Comparison of ENCODE assay signal across 17 cellular contexts in the genomic region with DNA sequence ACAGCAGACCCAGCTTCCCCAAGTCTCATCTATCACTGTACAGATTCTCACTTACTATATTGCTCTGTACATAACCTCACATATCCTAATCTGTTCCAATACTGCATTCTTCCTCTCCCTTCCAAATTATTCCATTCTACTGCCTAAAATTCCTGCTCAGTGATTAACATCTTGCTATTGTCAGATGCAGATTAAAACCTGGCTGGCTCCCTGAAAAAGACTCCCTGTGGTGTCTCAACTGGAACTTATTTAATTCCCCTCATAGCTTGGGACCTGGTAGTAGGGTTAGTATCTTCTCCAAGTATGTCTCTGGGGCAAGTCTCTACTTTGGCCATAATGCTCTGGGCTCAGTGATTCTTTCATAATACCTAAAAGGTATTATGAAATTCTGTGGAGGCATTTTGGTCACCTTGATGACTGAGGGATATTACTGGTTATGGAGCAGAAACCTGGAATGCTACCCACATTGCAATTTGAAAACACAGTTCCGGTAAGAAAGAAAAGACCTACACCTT. TPM values are rescaled to one million over a fixed set of nuclear protein-coding genes. Genes with fewer than 3 reads are reported as not detected.
DNase-seq lines count a peak whose midpoint lies in the region; ATAC-seq, FAIRE-seq and TF ChIP-seq lines count a peak whose summit lies in the region.
"Had no signal": no experiment of that assay in that cellular context is flagged by ENCODE, and none has a peak within 500 bp of the region (broad histone marks: within the 10 kb centered on the region; RNA-seq: fewer than 3 reads in every experiment).

No MANE protein-coding gene starts in this region.

- H2BK12ac ChIP-seq in H1 (ENCODE audit: low read depth, low read length) = no peak overlapping the region

- no peak overlapping the region for H4K5ac ChIP-seq in H1 (ENCODE audit: insufficient read length, low read depth, low read length)

- no peak overlapping the region for H2BK20ac ChIP-seq in H1 (ENCODE audit: low read length)

- H4K8ac ChIP-seq in H1 (ENCODE audit: extremely low read depth, insufficient read depth, low read length) = no peak overlapping the region

- H3K4me3 ChIP-seq in BJ (ENCODE audit: low read depth, low read length) (no peak overlapping the region), H1 (ENCODE audit: extremely low read depth in 1 of 4, insufficient read depth in 2 of 4, low read depth in 3 of 4, low read length in 4 of 4) (peak overlapping the region in 1 of 4 experiments; percentile 20; a peak in 1 of 8 replicates), liver (ENCODE audit: low read depth in 1 of 3, low read length in 3 of 3) (no peak overlapping the region)
- H3K4me3 ChIP-seq: mucosa of descending colon, prostate gland had no signal

- H3K23ac ChIP-seq in H1 (ENCODE audit: insufficient read length) = no peak overlapping the region

- peak overlapping the region in 1 of 2 experiments; percentile 24; a peak in 1 of 4 replicates for H3K4me2 ChIP-seq in H1 (ENCODE audit: insufficient read depth in 1 of 2, low read depth in 2 of 2, low read length in 2 of 2)

- H4K91ac ChIP-seq in H1 (replicated peaks; ENCODE audit: insufficient read length, low read length) = no peak overlapping the region

- TF ChIP-seq RAD21 in H1 (IDR thresholded peaks at IDR 0.05 in 1 of 2, conservative IDR thresholded peaks at IDR 0.05 in 1 of 2; ENCODE audit: low read depth in 2 of 2, low read length in 2 of 2) = no peak
- no peak for TF ChIP-seq RAD21 in liver (IDR thresholded peaks at IDR 0.05)

- no peak overlapping the region for H2AK5ac ChIP-seq in H1 (ENCODE audit: low read depth, low read length)

- no peaks in the 10 kb centered on the region for H3K27me3 ChIP-seq in BJ (ENCODE audit: control insufficient read depth, insufficient read depth, low read length)
- no peaks in the 10 kb centered on the region for H3K27me3 ChIP-seq in H1 (replicated peaks in 1 of 4; ENCODE audit: control insufficient read depth in 3 of 4, extremely low read depth in 1 of 4, insufficient read depth in 3 of 4, low read length in 3 of 4)
- H3K27me3 ChIP-seq in liver (ENCODE audit: control insufficient read depth in 4 of 4, insufficient read depth in 4 of 4, low read length in 3 of 4) = no peaks in the 10 kb centered on the region

- H3K27ac ChIP-seq in H1 (ENCODE audit: low read depth, low read length) (no peak overlapping the region), liver (ENCODE audit: low read depth in 1 of 2, low read length in 2 of 2) (peak overlapping the region; percentile 20 to 46)
- H3K27ac ChIP-seq: prostate gland had no signal

- TF ChIP-seq CTCF in BJ (IDR thresholded peaks at IDR 0.05; ENCODE audit: insufficient read depth, low read depth, low read length) = no peak
- no peak for TF ChIP-seq CTCF in H1 (IDR thresholded peaks at IDR 0.05; ENCODE audit: control extremely low read depth in 1 of 3, insufficient read depth in 1 of 3, low read depth in 1 of 3, low read length in 3 of 3)
- no peak for TF ChIP-seq CTCF in liver (IDR thresholded peaks at IDR 0.05; ENCODE audit: low read depth, low read length, missing input control)

- no peak overlapping the region for H2BK15ac ChIP-seq in H1 (ENCODE audit: low read length)

- no peak overlapping the region for H2AFZ ChIP-seq in H1 (ENCODE audit: low read length)

- H3K4me1 ChIP-seq in H1 (replicated peaks in 1 of 4; ENCODE audit: control insufficient read depth in 3 of 4, insufficient read depth in 4 of 4, low read length in 3 of 4) (peaks cover 0 to 11% (median 2%) of the 10 kb centered on the region in 4 experiments; a peak in 5 of 7 replicates), liver (ENCODE audit: control insufficient read depth in 4 of 4, insufficient read depth in 4 of 4, low read length in 3 of 4) (peaks cover 2 to 21% (median 5%) of the 10 kb centered on the region in 4 donors)
- H3K4me1 ChIP-seq: prostate gland had no signal

- no peak overlapping the region for H3K56ac ChIP-seq in H1 (replicated peaks; ENCODE audit: insufficient read length, low read depth, low read length)

- TF ChIP-seq POLR2A in H1 (IDR thresholded peaks at IDR 0.05; ENCODE audit: control extremely low read depth in 1 of 2, low read depth in 2 of 2, low read length in 2 of 2) = no peak

- H3K9me3 ChIP-seq in H1 (ENCODE audit: insufficient read depth in 2 of 2, low read depth in 1 of 2, low read length in 1 of 2) (no peaks in the 10 kb centered on the region), liver (ENCODE audit: control insufficient read depth in 4 of 4, low read length in 3 of 4) (no peaks in the 10 kb centered on the region)
- H3K9me3 ChIP-seq: mucosa of descending colon, prostate gland had no signal

- CTCF ChIA-PET in BJ (lab: Yijun Ruan, JAX) (no interaction called here), H1 (lab: Charles Lee; ENCODE audit: partially characterized antibody) (no interaction called here)

- TF ChIP-seq EP300 in H1 (IDR thresholded peaks at IDR 0.05; ENCODE audit: borderline replicate concordance in 1 of 2, low read depth in 2 of 2, low read length in 2 of 2) = no peak

- no peak overlapping the region for H3K14ac ChIP-seq in H1 (ENCODE audit: insufficient read length)

- DNase-seq in BJ (ENCODE audit: low read depth) (peak; percentile 18), NCI-H69 (lab: John Stamatoyannopoulos, UW) (peak; percentile 44), H1 (ENCODE audit: low read depth in 1 of 2, low spot score in 2 of 2) (no peak), GM19240 (ENCODE audit: insufficient read length, low spot score) (no peak), MV-4-11 (lab: John Stamatoyannopoulos, UW) (no peak), NCI-H524 (lab: John Stamatoyannopoulos, UW) (no peak)
- DNase-seq: activated CD4-positive, alpha-beta T cell treated with anti-CD3 and anti-CD28 coated beads, Interleukin-2, amount 50 U/mL, for 48 hours; activated effector memory CD4-positive, alpha-beta T cell treated with anti-CD3 and anti-CD28 coated beads, Interleukin-2, amount 50 U/mL, for 16 hours; caudate nucleus; mucosa of descending colon; NCI-H1092; NCI-H446 treated with DMSO at 0.1 percent for 48 hours had no signal

- no peaks in the 10 kb centered on the region; the same call in 1 of the 2 replicates for H3K36me3 ChIP-seq in BJ (ENCODE audit: control insufficient read depth, insufficient read depth, low read length)
- H3K36me3 ChIP-seq in H1 (ENCODE audit: control insufficient read depth in 2 of 4, insufficient read depth in 4 of 4, low read length in 3 of 4) = no peaks in the 10 kb centered on the region
- H3K36me3 ChIP-seq in liver (ENCODE audit: control insufficient read depth in 4 of 4, insufficient read depth in 3 of 4, low read depth in 1 of 4, low read length in 3 of 4) = no peaks in the 10 kb centered on the region
- H3K36me3 ChIP-seq: prostate gland had no signal

- H3K79me1 ChIP-seq in H1 (ENCODE audit: low read depth, low read length) = 0 out of 2 replicates have a peak, but pooled peaks cover under 1% of the 10 kb centered on the region

- 79% methylated on average over 1 of the region's 1 CpG; no CpG with 5 or more reads in 1 of the 2 experiments for WGBS in H1 (ENCODE audit: extremely low coverage in 1 of 2, insufficient coverage in 1 of 2, insufficient read length in 1 of 2, insufficient replicate concordance in 2 of 2, low coverage in 1 of 2, low lambda C conversion rate in 2 of 2, missing lambda C conversion rate in 1 of 2), 2 experiments
- WGBS in liver = 33% methylated on average over 1 of the region's 1 CpG

- no peak overlapping the region for H2BK5ac ChIP-seq in H1 (ENCODE audit: low read depth, low read length)

- H4K20me1 ChIP-seq in H1 (replicated peaks in 1 of 2; ENCODE audit: control insufficient read depth in 1 of 2, insufficient read depth in 2 of 2, low read length in 2 of 2) = peaks cover 11 to 14% of the 10 kb centered on the region in 2 experiments

- H3K4ac ChIP-seq in H1 (replicated peaks; ENCODE audit: insufficient read length, low read depth, low read length) = no peak overlapping the region

- ATAC-seq in HG02610 (IDR thresholded peaks at IDR 0.05; ENCODE audit: unreplicated experiment) = no peak
- ATAC-seq: mucosa of descending colon had no signal

- no peaks in the 10 kb centered on the region; the same call in 1 of the 2 replicates for H3K23me2 ChIP-seq in H1 (ENCODE audit: low read depth, low read length)

- H3K9ac ChIP-seq in H1 (replicated peaks in 1 of 4; ENCODE audit: extremely low read depth in 1 of 4, low read depth in 3 of 4, low read length in 3 of 4) = no peak overlapping the region
- H3K9ac ChIP-seq in liver (ENCODE audit: low read depth in 1 of 2, low read length in 2 of 2) = no peak overlapping the region

- H3K18ac ChIP-seq in H1 (ENCODE audit: extremely low read depth, low read length) = no peak overlapping the region

- POLR2A ChIA-PET in BJ (lab: Charles Lee) (no interaction called here), H1 (lab: Charles Lee; ENCODE audit: partially characterized antibody) (no interaction called here)

- FAIRE-seq in H1 (lab: Jason Lieb, UNC) = peak; percentile 7
- FAIRE-seq: endothelial cell of umbilical vein, GM12891 had no signal

- H2BK120ac ChIP-seq in H1 (replicated peaks; ENCODE audit: low read depth, low read length) = no peak overlapping the region

- H3K79me2 ChIP-seq in H1 (ENCODE audit: control insufficient read depth in 1 of 2, insufficient read depth in 2 of 2, low read length in 2 of 2) = peaks cover 2 to 97% of the 10 kb centered on the region in 2 experiments; a peak in 3 of 4 replicates

TF ChIP-seq in H1, 55 proteins besides CTCF, POLR2A, EP300 and RAD21 (continues in another document):
- TF ChIP-seq ATF3 (IDR thresholded peaks at IDR 0.05; ENCODE audit: insufficient read depth, low read depth, low read length) = no peak

RNA-seq across cellular contexts. Expression of gene PAWR, which starts 55.8 kb away (rescaled TPM):
- 10.5 and 13.1 TPM in 2 replicates for polyA plus RNA-seq in BJ (2011; rRNA removed)
- 6.4 and 12.4 TPM in 2 replicates for polyA minus RNA-seq in BJ (2011; rRNA and poly(A)+ RNA removed)
- 327 and 338 TPM in 2 replicates for total RNA-seq in H1 (2021; fragmentation: NEBNext Ultra II Directional; extraction: Animal tissue kit (Norgen Biotek cat#: 25700))
- polyA plus RNA-seq in H1 (2011; rRNA removed) = 25.5 and 28.3 TPM in 2 replicates
- 55.3 TPM for polyA plus RNA-seq in H1 (2011; cell fraction: cytosol; rRNA removed)
- polyA plus RNA-seq in H1 (2011; cell fraction: nucleus; rRNA removed) = 69.4 TPM
- 37.9 to 74.1 TPM (median 45.5 TPM) in 4 replicates for polyA plus RNA-seq in H1 (2012, experiment 1 of 2)
- polyA plus RNA-seq in H1 (2012, experiment 2 of 2) = 6.6 TPM
- polyA plus RNA-seq in H1 (2013, experiment 1 of 2) = 63.2 TPM
- 56.8 TPM for polyA plus RNA-seq in H1 (2013, experiment 2 of 2)
- polyA minus RNA-seq in H1 (2011; rRNA and poly(A)+ RNA removed) = 34.9 and 35.6 TPM in 2 replicates
- 59.2 TPM for polyA minus RNA-seq in H1 (2011; cell fraction: cytosol; rRNA and poly(A)+ RNA removed)
- polyA minus RNA-seq in H1 (2011; cell fraction: nucleus; rRNA and poly(A)+ RNA removed) = 155 TPM
- total RNA-seq in liver = 10 to 100 TPM; 10.9 to 24.1 TPM
- polyA plus RNA-seq in liver = 1 to 10 TPM; 6.1 to 8.9 TPM

Comparison
In these comparisons a context has a peak if more than half of its experiments do, and no peak if none do; other contexts are left out.
1. DNase-seq: peak in BJ (single experiment) and NCI-H69 (single experiment); none in H1 (0 of 2), GM19240 (single experiment), MV-4-11 (single experiment) and NCI-H524 (0 of 2).